In genomic region chr7:73715648-73716317, GRCh38 we compare ENCODE assay signal across 8 cellular contexts. TPM values are rescaled to one million over a fixed set of nuclear protein-coding genes. Genes with fewer than 3 reads are reported as not detected.
A peak's percentile ranks its signal among the peaks of the same experiment; 100 is the strongest.
DNase-seq lines count a peak whose midpoint lies in the region; ATAC-seq and TF ChIP-seq lines count a peak whose summit lies in the region.

No MANE protein-coding gene starts in this region.

- DNase-seq in COR-L47 (lab: John Stamatoyannopoulos, UW) (peak; percentile 51), HUDEP-2 (lab: John Stamatoyannopoulos, UW; ENCODE audit: unreplicated experiment in 76 of 76) (peak in 65 of 76 experiments; percentile 3 to 90 (median 44)), SIG-M5 (lab: John Stamatoyannopoulos, UW) (peak; percentile 60), dermis blood vessel endothelial cell (peak; percentile 85), sigmoid colon (no peak), GM10248 (ENCODE audit: extremely low spot score) (no peak), ureter (ENCODE audit: low spot score) (no peak)

- intact Hi-C loops in sigmoid colon (cut with DNase I): loop anchor here (5.0 kb wide), 1 partner anchor 48 kb away; the partner anchor contains the start of gene VPS37D

- POLR2A ChIA-PET in GM10248 (lab: Yijun Ruan, JAX): no interaction called here

- CTCF ChIA-PET in GM10248 (lab: Yijun Ruan, JAX): interaction anchor here (0.9 to 3.6 kb wide), 4 partner anchors 9 to 109 kb away, joined by 3 to 13 read pairs (median 7); no protein-coding TSS in a partner anchor

- no peak overlapping the region for H3K4me3 ChIP-seq in sigmoid colon

- no peak for ATAC-seq in GM21619 (IDR thresholded peaks at IDR 0.05; ENCODE audit: unreplicated experiment)

- no peak for TF ChIP-seq EP300 in sigmoid colon (IDR thresholded peaks at IDR 0.05)

- no peak for TF ChIP-seq POLR2A in sigmoid colon (IDR thresholded peaks at IDR 0.05)

- no peaks in the 10 kb centered on the region for H3K27me3 ChIP-seq in sigmoid colon

- WGBS in sigmoid colon, 2 donors: 28 to 46% methylated on average over 16 of the region's 16 CpGs

- TF ChIP-seq CTCF in sigmoid colon (IDR thresholded peaks at IDR 0.05) (no peak), GM10248 (IDR thresholded peaks at IDR 0.05; ENCODE audit: control extremely low read depth, extremely low read depth, low read depth, missing control alignments) (no peak)

- H3K27ac ChIP-seq in sigmoid colon: peak overlapping the region; percentile 67 to 85 (median 76)

- H3K36me3 ChIP-seq in sigmoid colon: no peaks in the 10 kb centered on the region

- H3K4me1 ChIP-seq in sigmoid colon: peaks cover 0 to 49% (median 41%) of the 10 kb centered on the region in 4 donors

- H3K9me3 ChIP-seq in sigmoid colon: no peaks in the 10 kb centered on the region

RNA-seq across cellular contexts. Expression of gene STX1A, which starts 3.7 kb away (rescaled TPM):
- total RNA-seq in dermis blood vessel endothelial cell (10.7 and 11.4 TPM in 2 replicates), sigmoid colon (10 to 100 TPM; 16.1 to 24.6 (median 19.8) TPM), ureter (8.4 TPM)
- polyA plus RNA-seq in sigmoid colon: 1 to 10 TPM; 1.8 to 5.7 (median 2.4) TPM

RNA-seq across cellular contexts. Expression of gene ABHD11, which starts 22.8 kb away (rescaled TPM):
- 6.1 and 7.1 TPM in 2 replicates for total RNA-seq in dermis blood vessel endothelial cell
- 10 to 100 TPM in 2 of 4 donors, 1 to 10 TPM in 2; 5.4 to 13.0 (median 9.2) TPM for total RNA-seq in sigmoid colon
- polyA plus RNA-seq in sigmoid colon: 10 to 100 TPM; 79.3 to 91.3 (median 81.7) TPM
- 47.7 TPM for total RNA-seq in ureter

RNA-seq across cellular contexts. Expression of gene BUD23, which starts 32.4 kb away (rescaled TPM):
- 27.0 and 31.5 TPM in 2 replicates for total RNA-seq in dermis blood vessel endothelial cell
- total RNA-seq in sigmoid colon: 10 to 100 TPM; 36.8 to 42.4 (median 39.0) TPM
- polyA plus RNA-seq in sigmoid colon: 10 to 100 TPM; 34.2 to 86.8 (median 36.0) TPM
- total RNA-seq in ureter: 69.6 TPM

RNA-seq across cellular contexts. Expression of gene DNAJC30, which starts 32.5 kb away (rescaled TPM):
- total RNA-seq in dermis blood vessel endothelial cell (0.85 and 1.3 TPM in 2 replicates), sigmoid colon (1 to 10 TPM; 3.3 to 7.6 (median 5.8) TPM), ureter (16.5 TPM)
- 1 to 10 TPM; 5.1 to 9.4 (median 6.6) TPM for polyA plus RNA-seq in sigmoid colon

RNA-seq across cellular contexts. Expression of gene VPS37D, which starts 48.2 kb away (rescaled TPM):
- total RNA-seq in dermis blood vessel endothelial cell (2.5 and 5.4 TPM in 2 replicates), sigmoid colon (1 to 10 TPM; 1.6 to 8.7 (median 4.4) TPM), ureter (0.86 TPM)
- polyA plus RNA-seq in sigmoid colon: 1 to 10 TPM in 1 of 3 donors, under 1 TPM in 1, not detected in 1; 0.60 to 1.0 TPM

Comparison
In these comparisons a context has a peak if more than half of its experiments do, and no peak if none do; other contexts are left out.
1. DNase-seq: peak in COR-L47 (single experiment), HUDEP-2 (65 of 76), SIG-M5 (single experiment) and dermis blood vessel endothelial cell (single experiment); none in sigmoid colon (single experiment), GM10248 (single experiment) and ureter (single experiment).